In genomic region chr2:171434671-171434980, GRCh38 we compare ENCODE assay signal across 7 cellular contexts. TPM values are rescaled to one million over a fixed set of nuclear protein-coding genes. Genes with fewer than 3 reads are reported as not detected.
DNase-seq lines count a peak whose midpoint lies in the region; ATAC-seq and TF ChIP-seq lines count a peak whose summit lies in the region.

No MANE protein-coding gene starts in this region.

- ATAC-seq in HG02884 (IDR thresholded peaks at IDR 0.05; ENCODE audit: unreplicated experiment), result no peak
- ATAC-seq in GM21825 (IDR thresholded peaks at IDR 0.05; ENCODE audit: unreplicated experiment), result no peak

- H3K36me3 ChIP-seq in H7 (replicated peaks; ENCODE audit: control insufficient read depth, insufficient read depth, low read length), result peaks cover 9% of the 10 kb centered on the region
- peaks cover 0 to 11% (median 0%) of the 10 kb centered on the region in 3 donors for H3K36me3 ChIP-seq in Peyer's patch
- H3K36me3 ChIP-seq in neutrophil, result no peaks in the 10 kb centered on the region

- in situ Hi-C loops in GM13977 (cut with MboI; ENCODE audit: low pct_unique_long_range_greater_than_20kb, low sequenced_read_pairs, unreplicated experiment), result loop anchor here (25.0 kb wide), 1 partner anchor 447 kb away; no protein-coding TSS in a partner anchor

- no peaks in the 10 kb centered on the region for H3K9me3 ChIP-seq in Peyer's patch
- no peaks in the 10 kb centered on the region for H3K9me3 ChIP-seq in neutrophil

- no peak for TF ChIP-seq POLR2A in Peyer's patch (IDR thresholded peaks at IDR 0.05)

- peak in 1 of 6 experiments; percentile 2 for TF ChIP-seq CTCF in Peyer's patch (IDR thresholded peaks at IDR 0.05)
- no peak for TF ChIP-seq CTCF in epithelial cell of esophagus (IDR thresholded peaks at IDR 0.05; ENCODE audit: insufficient read depth, low read depth, low read length, missing control alignments)
- TF ChIP-seq CTCF in neutrophil (IDR thresholded peaks at IDR 0.05), result no peak
- no peak for TF ChIP-seq CTCF in GM13977 (IDR thresholded peaks at IDR 0.05; ENCODE audit: extremely low read depth, insufficient read depth, missing control alignments)

- DNase-seq in H7, result no peak
- no peak for DNase-seq in Peyer's patch
- DNase-seq in epithelial cell of esophagus (ENCODE audit: low read depth), result no peak
- no peak for DNase-seq in GM13977 (ENCODE audit: low spot score)

- H3K4me3 ChIP-seq in H7 (ENCODE audit: insufficient read depth, low read depth, low read length) (peak overlapping the region; percentile 85), Peyer's patch (peak overlapping the region; percentile 69 to 91 (median 84)), epithelial cell of esophagus (ENCODE audit: low read length) (peak overlapping the region; percentile 87), neutrophil (ENCODE audit: low read depth in 1 of 2, low read length in 1 of 2) (peak overlapping the region; percentile 75 to 87)

- H3K4me1 ChIP-seq in Peyer's patch (peaks cover 0 to 23% (median 2%) of the 10 kb centered on the region in 4 donors), neutrophil (ENCODE audit: control insufficient read depth in 1 of 2, insufficient read depth in 1 of 2, low read depth in 1 of 2, low read length in 1 of 2) (peaks cover 16% of the 10 kb centered on the region in 2 experiments)

- H3K27ac ChIP-seq in Peyer's patch (peak overlapping the region; percentile 94 to 99 (median 99)), neutrophil (peak overlapping the region; percentile 87)

- no peaks in the 10 kb centered on the region for H3K27me3 ChIP-seq in H7 (ENCODE audit: control insufficient read depth, insufficient read depth, low read length)
- no peaks in the 10 kb centered on the region for H3K27me3 ChIP-seq in Peyer's patch
- no peaks in the 10 kb centered on the region for H3K27me3 ChIP-seq in neutrophil

RNA-seq across cellular contexts. Expression of gene DCAF17, which starts 0.6 kb away (rescaled TPM):
- total RNA-seq in H7 (2014; rRNA removed; shearing (Covaris generic)), result 15.1 and 22.9 TPM in 2 replicates
- 10 to 100 TPM; 17.3 to 29.7 (median 24.9) TPM for total RNA-seq in Peyer's patch

RNA-seq across cellular contexts. Expression of gene METTL8, which starts 0.8 kb away (rescaled TPM):
- 28.9 and 43.2 TPM in 2 replicates for total RNA-seq in H7 (2014; rRNA removed; shearing (Covaris generic))
- total RNA-seq in Peyer's patch, result 100 to 1,000 TPM in 1 of 4 donors, 10 to 100 TPM in 3; 11.4 to 107 (median 15.2) TPM
